In genomic region chr5:175658299-175659145, GRCh38 we compare ENCODE assay signal across 9 cellular contexts. TPM values are rescaled to one million over a fixed set of nuclear protein-coding genes. Genes with fewer than 3 reads are reported as not detected.
A peak's percentile ranks its signal among the peaks of the same experiment; 100 is the strongest.
DNase-seq lines count a peak whose midpoint lies in the region; ATAC-seq, FAIRE-seq and TF ChIP-seq lines count a peak whose summit lies in the region.
"Had no signal": no experiment of that assay in that cellular context is flagged by ENCODE, and none has a peak within 500 bp of the region (broad histone marks: within the 10 kb centered on the region; RNA-seq: fewer than 3 reads in every experiment).

No MANE protein-coding gene starts in this region.

- POLR2A ChIA-PET in activated CD8-positive, alpha-beta T cell treated with anti-CD3 and anti-CD28 coated beads for 36 hours (lab: Charles Lee), result interaction anchor here (0.7 to 1.8 kb wide), 4 partner anchors 16 to 167 kb away, joined by 3 to 6 read pairs (median 3); no protein-coding TSS in a partner anchor

- intact Hi-C loops in activated CD8-positive, alpha-beta T cell treated with anti-CD3 and anti-CD28 coated beads for 36 hours (cut with micrococcal nuclease), result loop anchor here (2.0 to 5.0 kb wide), 2 partner anchors 39 to 124 kb away; no protein-coding TSS in a partner anchor
- intact Hi-C loops in heart right ventricle (cut with DNase I), result loop anchor here in 3 of 10 donors (2.0 to 5.0 kb wide), 4 partner anchors 39 to 121 kb away; no protein-coding TSS in a partner anchor

- no peak for TF ChIP-seq POLR2A in GM12892 (IDR thresholded peaks at IDR 0.05; ENCODE audit: low read depth, low read length)

- H3K27ac Mint-ChIP-seq in H9, result peak overlapping the region in 1 of 3 experiments; percentile 78; a peak in 1 of 7 replicates
- peak overlapping the region; percentile 82 for H3K27ac Mint-ChIP-seq in activated CD8-positive, alpha-beta T cell treated with anti-CD3 and anti-CD28 coated beads for 36 hours

- H2BK12ac ChIP-seq in H9 (ENCODE audit: insufficient read length, low read depth, low read length), result no peak overlapping the region

- H3K27ac ChIP-seq in H9 (ENCODE audit: insufficient read length, low read depth, low read length), result no peak overlapping the region
- H3K27ac ChIP-seq in heart right ventricle, result peak overlapping the region in 9 of 10 donors; percentile 79 to 93 (median 87)

- H3K14ac ChIP-seq in H9 (ENCODE audit: insufficient read depth, low read length), result peak overlapping the region; percentile 36; the same call in 1 of the 2 replicates

- peak overlapping the region; percentile 86 to 95 for H3K4me3 Mint-ChIP-seq in H9
- H3K4me3 Mint-ChIP-seq in activated CD8-positive, alpha-beta T cell treated with anti-CD3 and anti-CD28 coated beads for 36 hours, result peak overlapping the region; percentile 84

- CTCF ChIA-PET in activated CD8-positive, alpha-beta T cell treated with anti-CD3 and anti-CD28 coated beads for 36 hours (lab: Charles Lee), result interaction anchor here (0.7 to 12.4 kb wide), 9 partner anchors 19 to 136 kb away, joined by 3 to 105 read pairs (median 3); no protein-coding TSS in a partner anchor

- DNase-seq in H9 (peak; percentile 57), heart right ventricle (no peak), retina (peak; percentile 58), GM03348 (ENCODE audit: low spot score) (no peak), GM12892 (ENCODE audit: insufficient read length) (no peak)
- DNase-seq in activated CD8-positive, alpha-beta T cell treated with anti-CD3 and anti-CD28 coated beads for 36 hours, result peak; percentile 63

- H3K56ac ChIP-seq in H9 (ENCODE audit: insufficient read length, low read depth, low read length), result no peak overlapping the region

- no peaks in the 10 kb centered on the region for H3K79me1 ChIP-seq in H9 (ENCODE audit: insufficient read depth, low read depth, low read length, poor library complexity, severe bottlenecking)

- TF ChIP-seq CTCF in H9 (conservative IDR thresholded peaks at IDR 0.05) (peak; percentile 21; the same call in 2 of the 3 replicates), heart right ventricle (IDR thresholded peaks at IDR 0.05) (peak in 2 of 9 donors; percentile 10 to 19)
- TF ChIP-seq CTCF in activated CD8-positive, alpha-beta T cell treated with anti-CD3 and anti-CD28 coated beads for 36 hours (IDR thresholded peaks at IDR 0.05), result no peak

- H2AFZ ChIP-seq in H9 (ENCODE audit: low read length), result no peak overlapping the region

- H3K9me3 Mint-ChIP-seq in H9, result no peaks in the 10 kb centered on the region; a peak in 3 of 5 replicates
- H3K9me3 Mint-ChIP-seq in activated CD8-positive, alpha-beta T cell treated with anti-CD3 and anti-CD28 coated beads for 36 hours, result peaks cover 5% of the 10 kb centered on the region

- FAIRE-seq in GM12892 (lab: Jason Lieb, UNC), result no peak
- FAIRE-seq: islet of Langerhans had no signal

- H3K4me1 ChIP-seq in H9 (ENCODE audit: insufficient read depth, low read length), result no peaks in the 10 kb centered on the region
- peaks cover 0 to 71% (median 19%) of the 10 kb centered on the region in 9 donors for H3K4me1 ChIP-seq in heart right ventricle

- H2BK15ac ChIP-seq in H9 (ENCODE audit: low read depth, low read length), result no peak overlapping the region

- H3K9me3 ChIP-seq in H9 (ENCODE audit: control insufficient read depth, low read depth, low read length) (no peaks in the 10 kb centered on the region), heart right ventricle (no peaks in the 10 kb centered on the region)

- H3K23me2 ChIP-seq in H9 (ENCODE audit: insufficient read length, low read depth, low read length, poor library complexity, severe bottlenecking), result peaks cover 6% of the 10 kb centered on the region

- no CpG with 5 or more reads among the region's 41 CpGs for WGBS in H9 (ENCODE audit: extremely low coverage, insufficient read length, low lambda C conversion rate)
- 5 to 6% methylated on average over 41 of the region's 41 CpGs for WGBS in heart right ventricle, 2 donors

- no peak overlapping the region for H2BK5ac ChIP-seq in H9 (ENCODE audit: insufficient read length, low read length)

- no peak overlapping the region for H2BK20ac ChIP-seq in H9 (ENCODE audit: low read depth, low read length, poor library complexity, severe bottlenecking)

- H4K20me1 ChIP-seq in H9 (ENCODE audit: control insufficient read depth, insufficient read depth, insufficient read length), result no peaks in the 10 kb centered on the region

- H3K4me3 ChIP-seq in heart right ventricle, result peak overlapping the region; percentile 44 to 80 (median 68)

- peak; percentile 38 for ATAC-seq in activated CD8-positive, alpha-beta T cell treated with anti-CD3 and anti-CD28 coated beads for 36 hours
- ATAC-seq in heart right ventricle (peak; percentile 30 to 61 (median 51)), GM18861 (IDR thresholded peaks at IDR 0.05; ENCODE audit: unreplicated experiment) (no peak), GM21737 (IDR thresholded peaks at IDR 0.05; ENCODE audit: unreplicated experiment) (no peak)

- no peak overlapping the region for H3T11ph ChIP-seq in H9 (ENCODE audit: low read length)

- H2AK5ac ChIP-seq in H9 (ENCODE audit: insufficient read length, low read length), result no peak overlapping the region

- peaks cover 23% of the 10 kb centered on the region for H3K27me3 Mint-ChIP-seq in H9 (ENCODE audit: low read depth)
- no peaks in the 10 kb centered on the region for H3K27me3 Mint-ChIP-seq in activated CD8-positive, alpha-beta T cell treated with anti-CD3 and anti-CD28 coated beads for 36 hours

- no peak overlapping the region for H4K5ac ChIP-seq in H9 (ENCODE audit: insufficient read length, low read depth, low read length)

- no peaks in the 10 kb centered on the region for H3K79me2 ChIP-seq in H9 (ENCODE audit: insufficient read depth, low read length)

- no peak overlapping the region for H3K4ac ChIP-seq in H9 (ENCODE audit: low read depth, low read length)

- no peak overlapping the region for H4K8ac ChIP-seq in H9 (replicated peaks; ENCODE audit: insufficient read length, low read depth, low read length)

- no peak overlapping the region for H3K23ac ChIP-seq in H9 (ENCODE audit: insufficient read length, low read depth, low read length)

- no peaks in the 10 kb centered on the region; a peak in 4 of 7 replicates for H3K36me3 Mint-ChIP-seq in H9 (ENCODE audit: insufficient read depth in 1 of 3, low read depth in 3 of 3)
- H3K36me3 Mint-ChIP-seq in activated CD8-positive, alpha-beta T cell treated with anti-CD3 and anti-CD28 coated beads for 36 hours (ENCODE audit: low read depth), result peaks cover 30% of the 10 kb centered on the region

- H3K27me3 ChIP-seq in H9 (ENCODE audit: insufficient read depth, low read length), result no peaks in the 10 kb centered on the region
- peaks cover 0 to 35% (median 10%) of the 10 kb centered on the region in 7 donors for H3K27me3 ChIP-seq in heart right ventricle

- H4K91ac ChIP-seq in H9 (ENCODE audit: insufficient read length, low read depth, low read length), result no peak overlapping the region

- no peak overlapping the region for H3K18ac ChIP-seq in H9 (ENCODE audit: insufficient read length, low read depth, low read length)

- H3K36me3 ChIP-seq in heart right ventricle, result peaks cover 0 to 8% (median 0%) of the 10 kb centered on the region in 9 donors

- peak overlapping the region; percentile 23 for H3K9ac ChIP-seq in H9 (ENCODE audit: extremely low read depth, insufficient read length, low read length)

- H3K4me2 ChIP-seq in H9 (ENCODE audit: insufficient read depth, insufficient read length, low read length), result peak overlapping the region; percentile 36

- H2BK120ac ChIP-seq in H9 (ENCODE audit: low read depth, low read length, poor library complexity, severe bottlenecking), result no peak overlapping the region

- peaks cover 26 to 27% of the 10 kb centered on the region in 2 experiments for H3K4me1 Mint-ChIP-seq in H9
- H3K4me1 Mint-ChIP-seq in activated CD8-positive, alpha-beta T cell treated with anti-CD3 and anti-CD28 coated beads for 36 hours (ENCODE audit: low read depth), result peaks cover 72% of the 10 kb centered on the region

RNA-seq across cellular contexts. Expression of gene HRH2, which starts 0.7 kb away (rescaled TPM):
- total RNA-seq in H9 (2021), result 3.3 and 3.6 TPM in 2 replicates
- total RNA-seq in activated CD8-positive, alpha-beta T cell treated with anti-CD3 and anti-CD28 coated beads for 36 hours, result 10 to 100 TPM; 23.2 to 24.5 TPM
- total RNA-seq in heart right ventricle, result 10 to 100 TPM; 36.5 to 78.7 (median 52.8) TPM
- 10 to 100 TPM; 12.2 to 24.8 TPM for polyA plus RNA-seq in heart right ventricle
- not detected for polyA plus RNA-seq in GM12892 (2012; ENCODE audit: missing spikeins)

Comparison
In these comparisons a context has a peak if more than half of its experiments do, and no peak if none do; other contexts are left out.
1. DNase-seq: peak in H9 (single experiment), activated CD8-positive, alpha-beta T cell treated with anti-CD3 and anti-CD28 coated beads for 36 hours (single experiment) and retina (single experiment); none in heart right ventricle (0 of 2), GM03348 (single experiment) and GM12892 (single experiment).
2. ATAC-seq: peak in activated CD8-positive, alpha-beta T cell treated with anti-CD3 and anti-CD28 coated beads for 36 hours (single experiment) and heart right ventricle (8 of 8); none in GM18861 (single experiment) and GM21737 (single experiment).